In genomic region chr11:10645212-10645795, GRCh38 we compare ENCODE assay signal across 22 cellular contexts. TPM values are rescaled to one million over a fixed set of nuclear protein-coding genes. Genes with fewer than 3 reads are reported as not detected.
"Had no signal": no experiment of that assay in that cellular context is flagged by ENCODE, and none has a peak within 500 bp of the region (broad histone marks: within the 10 kb centered on the region; RNA-seq: fewer than 3 reads in every experiment).

No MANE protein-coding gene starts in this region.

- H3K27ac ChIP-seq: heart left ventricle, neural progenitor cell, right atrium auricular region, WERI-Rb-1 had no signal

- H3K4me2 ChIP-seq: neural progenitor cell had no signal

- DNase-seq: activated CD4-positive, alpha-beta T cell treated with anti-CD3 and anti-CD28 coated beads for 1 hour; activated CD4-positive, alpha-beta T cell treated with anti-CD3 and anti-CD28 coated beads, Interleukin-2, amount 50 U/mL, for 4 hours; activated naive CD4-positive, alpha-beta T cell; activated naive CD8-positive, alpha-beta T cell treated with anti-CD3 and anti-CD28 coated beads for 36 hours; activated T-cell treated with anti-CD3 and anti-CD28 coated beads for 4 hours; amygdala; central memory CD4-positive, alpha-beta T cell; gastrocnemius medialis; kidney; stimulated activated CD4-positive, alpha-beta T cell treated with anti-CD3 and anti-CD28 coated beads, Interleukin-15, amount 100 ng/mL, for 24 hours; stimulated activated CD4-positive, alpha-beta T cell treated with anti-CD3 and anti-CD28 coated beads, Interleukin-2, amount 100 ng/mL, for 48 hours; stimulated activated naive CD8-positive, alpha-beta T cell treated with anti-CD3 and anti-CD28 coated beads, Interleukin-15, amount 100 ng/mL, for 72 hours; WERI-Rb-1 had no signal

- H3K9me3 ChIP-seq: gastrocnemius medialis, heart left ventricle, prostate gland, right atrium auricular region had no signal

- H2AFZ ChIP-seq: neural progenitor cell had no signal

- H3K36me3 ChIP-seq: gastrocnemius medialis, heart left ventricle, neural progenitor cell, prostate gland, right atrium auricular region, WERI-Rb-1 had no signal

- ATAC-seq: gastrocnemius medialis; left lobe of liver; stimulated activated naive CD8-positive, alpha-beta T cell treated with anti-CD3 and anti-CD28 coated beads, Interleukin-15, amount 100 ng/mL, for 72 hours had no signal

- H3K9ac ChIP-seq: neural progenitor cell had no signal

- FAIRE-seq: colon, endometrium, kidney had no signal

- H3K4me3 ChIP-seq: gastrocnemius medialis, heart left ventricle, neural progenitor cell, prostate gland, right atrium auricular region, skin epidermis had no signal

- H3K4me1 ChIP-seq: neural progenitor cell, prostate gland had no signal

- H3K27me3 ChIP-seq: gastrocnemius medialis, heart left ventricle, neural progenitor cell, right atrium auricular region had no signal

RNA-seq across cellular contexts. Expression of gene IRAG1, which starts 48.3 kb away (rescaled TPM):
- total RNA-seq: activated naive CD8-positive, alpha-beta T cell treated with anti-CD3 and anti-CD28 coated beads for 36 hours; T-helper 2 cell treated with Interferon-gamma antibody and Interleukin-4, amounts not matched to agents 100 ng/mL and 5 ng/mL, for 36 hours had no signal
